ENCODE assay signal across 26 cellular contexts in genomic region chr4:115514675-115515074, GRCh38.
"Had no signal": no experiment of that assay in that cellular context is flagged by ENCODE, and none has a peak within 500 bp of the region (broad histone marks: within the 10 kb centered on the region; RNA-seq: fewer than 3 reads in every experiment).

No MANE protein-coding gene starts in this region.

- H3K27ac Mint-ChIP-seq: mesothelial cell of epicardium; naive B cell; natural killer cell; nephron progenitor cell; neural progenitor cell; progenitor cell of endocrine pancreas; stimulated activated memory B cell treated with anti-CD40 and anti-IgM and Interleukin-4, amounts not matched to agents 10 μg/mL and 1 μg/mL and 100 μg/mL, for 72 hours; stimulated activated naive CD8-positive, alpha-beta T cell treated with anti-CD3 and anti-CD28 coated beads, Interleukin-15, amount 100 ng/mL, for 72 hours; type B pancreatic cell had no signal

- ATAC-seq: natural killer cell; right lobe of liver; stimulated activated memory B cell treated with anti-CD40 and anti-IgM and Interleukin-4, amounts not matched to agents 10 μg/mL and 1 μg/mL and 100 μg/mL, for 72 hours; stimulated activated naive CD8-positive, alpha-beta T cell treated with anti-CD3 and anti-CD28 coated beads, Interleukin-15, amount 100 ng/mL, for 72 hours had no signal

- H3K27me3 Mint-ChIP-seq: naive B cell; progenitor cell of endocrine pancreas; stimulated activated memory B cell treated with anti-CD40 and anti-IgM and Interleukin-4, amounts not matched to agents 10 μg/mL and 1 μg/mL and 100 μg/mL, for 72 hours; stimulated activated naive CD8-positive, alpha-beta T cell treated with anti-CD3 and anti-CD28 coated beads, Interleukin-15, amount 100 ng/mL, for 72 hours; type B pancreatic cell had no signal

- DNase-seq: islet precursor cell; left ventricle myocardium inferior; mesendoderm; naive B cell; natural killer cell; nephron progenitor cell; occipital lobe; ovary; right lobe of liver; stimulated activated CD4-positive, alpha-beta T cell treated with anti-CD3 and anti-CD28 coated beads, Interleukin-1b, Interleukin-23, amount 100 ng/mL, for 48 hours; stimulated activated CD4-positive, alpha-beta T cell treated with anti-CD3 and anti-CD28 coated beads, Interleukin-2, amount 100 ng/mL, for 48 hours; stimulated activated CD4-positive, alpha-beta T cell treated with anti-CD3 and anti-CD28 coated beads, Interleukin-4, amount 100 ng/mL, for 4 hours; stimulated activated CD8-positive, alpha-beta memory T cell treated with anti-CD3 and anti-CD28 coated beads, Interleukin-4, amount 100 ng/mL, for 48 hours; stimulated activated naive CD4-positive, alpha-beta T cell treated with Interleukin-2 at 50 U/mL for 16 hours; stimulated activated naive CD8-positive, alpha-beta T cell treated with anti-CD3 and anti-CD28 coated beads, Interleukin-15, amount 100 ng/mL, for 72 hours; substantia nigra; uterus had no signal

- H3K36me3 Mint-ChIP-seq: mesothelial cell of epicardium; naive B cell; natural killer cell; neural progenitor cell; stimulated activated memory B cell treated with anti-CD40 and anti-IgM and Interleukin-4, amounts not matched to agents 10 μg/mL and 1 μg/mL and 100 μg/mL, for 72 hours; type B pancreatic cell had no signal

- H3K9me3 Mint-ChIP-seq: nephron progenitor cell; stimulated activated naive CD8-positive, alpha-beta T cell treated with anti-CD3 and anti-CD28 coated beads, Interleukin-15, amount 100 ng/mL, for 72 hours; type B pancreatic cell had no signal

- H3K4me3 Mint-ChIP-seq: mesothelial cell of epicardium; naive B cell; natural killer cell; nephron progenitor cell; neural progenitor cell; stimulated activated memory B cell treated with anti-CD40 and anti-IgM and Interleukin-4, amounts not matched to agents 10 μg/mL and 1 μg/mL and 100 μg/mL, for 72 hours; stimulated activated naive CD8-positive, alpha-beta T cell treated with anti-CD3 and anti-CD28 coated beads, Interleukin-15, amount 100 ng/mL, for 72 hours; type B pancreatic cell had no signal

- H3K4me3 ChIP-seq: left ventricle myocardium inferior, lung, neural progenitor cell, ovary, right atrium auricular region, right lobe of liver, smooth muscle cell, tibial nerve, uterus had no signal

- H3K4me1 Mint-ChIP-seq: mesothelial cell of epicardium; naive B cell; natural killer cell; nephron progenitor cell; neural progenitor cell; stimulated activated memory B cell treated with anti-CD40 and anti-IgM and Interleukin-4, amounts not matched to agents 10 μg/mL and 1 μg/mL and 100 μg/mL, for 72 hours; stimulated activated naive CD8-positive, alpha-beta T cell treated with anti-CD3 and anti-CD28 coated beads, Interleukin-15, amount 100 ng/mL, for 72 hours had no signal
